ENCODE assay signal across 8 cellular contexts in genomic region chr15:56464893-56465520, GRCh38. TPM values are rescaled to one million over a fixed set of nuclear protein-coding genes. Genes with fewer than 3 reads are reported as not detected.
DNase-seq lines count a peak whose midpoint lies in the region; ATAC-seq and TF ChIP-seq lines count a peak whose summit lies in the region.

Gene MNS1 (minus strand): TSS chr15:56465137. CDS start chr15:56464972, 165 bp downstream.

- H3K9ac ChIP-seq in OCI-LY1 (ENCODE audit: low read length) (peak within 1 kb of the TSS; percentile 78), mucosa of rectum (ENCODE audit: low read depth in 1 of 2, low read length in 2 of 2) (peak within 1 kb of the TSS; percentile 58 to 61)

- peak within 1 kb of the TSS; percentile 77; the same call in 1 of the 2 replicates for H2AFZ ChIP-seq in OCI-LY1 (ENCODE audit: low read length)

- DNase-seq in DMS114 treated with DMSO at 0.1 percent for 48 hours (lab: John Stamatoyannopoulos, UW; ENCODE audit: unreplicated experiment) = peak; percentile 96
- peak in 75 of 76 experiments; percentile 26 to 94 (median 83) for DNase-seq in HUDEP-2 (lab: John Stamatoyannopoulos, UW; ENCODE audit: unreplicated experiment in 76 of 76)
- DNase-seq in activated T-cell treated with anti-CD3 and anti-CD28 coated beads for 48 hours (ENCODE audit: low read depth) = peak; percentile 73
- peak; percentile 42 for DNase-seq in stimulated activated CD8-positive, alpha-beta memory T cell treated with anti-CD3 and anti-CD28 coated beads, Interleukin-7, amount 100 ng/mL, for 24 hours (ENCODE audit: low read depth)

- H3K4me2 ChIP-seq in OCI-LY1 (ENCODE audit: low read length) = peak within 1 kb of the TSS; percentile 87

- no peaks in the 10 kb centered on the region; the same call in none of the 2 replicates for H3K36me3 ChIP-seq in OCI-LY1 (ENCODE audit: insufficient read depth, low read length)
- H3K36me3 ChIP-seq in mucosa of rectum (ENCODE audit: control insufficient read depth in 2 of 2, insufficient read depth in 2 of 2, low read length in 2 of 2) = no peaks in the 10 kb centered on the region

- H3K79me2 ChIP-seq in OCI-LY1 (ENCODE audit: insufficient read depth, low read length) = no peaks in the 10 kb centered on the region

- H3K9me2 ChIP-seq in OCI-LY1 (ENCODE audit: low read depth, low read length) = no peaks in the 10 kb centered on the region

- H4K20me1 ChIP-seq in OCI-LY1 (ENCODE audit: insufficient read depth, low read length) = no peaks in the 10 kb centered on the region

- no peaks in the 10 kb centered on the region for H3K27me3 ChIP-seq in OCI-LY1 (ENCODE audit: insufficient read depth, low read length)
- H3K27me3 ChIP-seq in mucosa of rectum (ENCODE audit: control insufficient read depth in 2 of 2, insufficient read depth in 2 of 2, low read length in 2 of 2) = no peaks in the 10 kb centered on the region

- H3K9me3 ChIP-seq in OCI-LY1 (ENCODE audit: low read length) (no peaks in the 10 kb centered on the region), mucosa of rectum (ENCODE audit: control insufficient read depth in 2 of 2, low read length in 2 of 2) (no peaks in the 10 kb centered on the region)

- H3K27ac ChIP-seq in OCI-LY1 (ENCODE audit: low read depth, low read length, poor library complexity, severe bottlenecking) = peak within 1 kb of the TSS; percentile 41
- no peak within 1 kb of the TSS for H3K27ac ChIP-seq in mucosa of rectum (ENCODE audit: low read depth in 2 of 2, low read length in 2 of 2)

- H3K4me3 ChIP-seq in OCI-LY1 (ENCODE audit: low read depth, low read length, poor library complexity, severe bottlenecking) (peak within 1 kb of the TSS; percentile 77), mucosa of rectum (ENCODE audit: low read length in 2 of 2) (peak within 1 kb of the TSS; percentile 79 to 88)

- H3K4me1 ChIP-seq in OCI-LY1 (ENCODE audit: insufficient read depth, low read length, severe bottlenecking) = peaks cover 61% of the 10 kb centered on the region
- H3K4me1 ChIP-seq in mucosa of rectum (ENCODE audit: control insufficient read depth in 2 of 2, insufficient read depth in 2 of 2, low read length in 2 of 2) = peaks cover 8 to 10% of the 10 kb centered on the region in 2 donors

- no peak for TF ChIP-seq CTCF in OCI-LY1 (IDR thresholded peaks at IDR 0.05; ENCODE audit: low read length)

- ATAC-seq in GM21447 (IDR thresholded peaks at IDR 0.05; ENCODE audit: unreplicated experiment) (peak; percentile 98), esophagus mucosa (peak; percentile 100)

- no peaks in the 10 kb centered on the region for H3F3A ChIP-seq in OCI-LY1 (ENCODE audit: insufficient read depth, low read length)

RNA-seq across cellular contexts. Expression of gene MNS1, which starts in this region (rescaled TPM):
- total RNA-seq in esophagus mucosa = 2.4 TPM

Comparison
In these comparisons a context has a peak if more than half of its experiments do, and no peak if none do; other contexts are left out.
1. DNase-seq: peak in every context shown above with its lines; median percentile 96 in DMS114 treated with DMSO at 0.1 percent for 48 hours; 83 in HUDEP-2; 73 in activated T-cell treated with anti-CD3 and anti-CD28 coated beads for 48 hours; 42 in stimulated activated CD8-positive, alpha-beta memory T cell treated with anti-CD3 and anti-CD28 coated beads, Interleukin-7, amount 100 ng/mL, for 24 hours.